ENCODE assay signal across 28 cellular contexts in the genomic region with DNA sequence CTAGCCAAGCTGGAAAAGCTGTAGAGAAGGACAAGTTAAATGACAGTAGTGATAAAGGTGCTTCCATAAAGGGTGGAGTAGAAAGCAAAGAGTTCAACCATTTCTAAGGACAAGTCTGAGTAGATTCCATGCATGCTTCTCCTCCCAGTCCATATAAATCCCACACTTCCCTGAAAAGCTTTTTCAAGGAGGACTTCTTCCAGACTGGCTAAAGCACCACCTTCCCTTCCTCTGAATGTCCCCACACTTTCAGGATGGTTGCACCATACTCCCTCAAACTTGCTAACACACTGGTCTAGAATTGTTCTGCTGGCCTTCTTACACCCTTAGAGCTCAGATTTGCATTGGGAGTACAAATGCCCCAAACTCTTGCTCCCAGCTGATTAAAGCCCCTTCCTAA. TPM values are rescaled to one million over a fixed set of nuclear protein-coding genes. Genes with fewer than 3 reads are reported as not detected.
DNase-seq lines count a peak whose midpoint lies in the region; FAIRE-seq and TF ChIP-seq lines count a peak whose summit lies in the region.
"Had no signal": no experiment of that assay in that cellular context is flagged by ENCODE, and none has a peak within 500 bp of the region (broad histone marks: within the 10 kb centered on the region; RNA-seq: fewer than 3 reads in every experiment).

No MANE protein-coding gene starts in this region.

- H3K4me1 Mint-ChIP-seq in astrocyte (ENCODE audit: low read depth, unreplicated experiment): peaks cover 49% of the 10 kb centered on the region
- H3K4me1 Mint-ChIP-seq: activated CD8-positive, alpha-beta memory T cell treated with anti-CD3 and anti-CD28 coated beads, Interleukin-2, amount 10 ng/mL, durations not matched to agents 7 days and 5 days; activated naive CD8-positive, alpha-beta T cell treated with anti-CD3 and anti-CD28 coated beads, Interleukin-2, amount 50 U/mL, for 24 hours; CD14-positive monocyte; T-helper 17 cell had no signal

- H3K4me2 ChIP-seq in astrocyte (ENCODE audit: low read length): peak overlapping the region; percentile 59
- H3K4me2 ChIP-seq: KMS-11 had no signal

- H3K27ac ChIP-seq in astrocyte (ENCODE audit: low read depth, low read length) (peak overlapping the region; percentile 92), subcutaneous abdominal adipose tissue (ENCODE audit: low read depth, low read length) (peak overlapping the region; percentile 47)
- H3K27ac ChIP-seq: body of pancreas, dorsolateral prefrontal cortex, KMS-11, upper lobe of left lung had no signal

- no peaks in the 10 kb centered on the region for H3K27me3 Mint-ChIP-seq in astrocyte (ENCODE audit: low read depth, unreplicated experiment)
- H3K27me3 Mint-ChIP-seq: activated naive CD8-positive, alpha-beta T cell treated with anti-CD3 and anti-CD28 coated beads, Interleukin-2, amount 50 U/mL, for 24 hours; progenitor cell of endocrine pancreas had no signal

- peaks cover 33% of the 10 kb centered on the region for H3K36me3 Mint-ChIP-seq in astrocyte (ENCODE audit: low read depth, unreplicated experiment)
- H3K36me3 Mint-ChIP-seq: activated CD8-positive, alpha-beta memory T cell treated with anti-CD3 and anti-CD28 coated beads, Interleukin-2, amount 10 ng/mL, durations not matched to agents 7 days and 5 days; CD14-positive monocyte had no signal

- peaks cover 15% of the 10 kb centered on the region for H4K20me1 ChIP-seq in astrocyte (ENCODE audit: insufficient read depth, low read length)

- FAIRE-seq in astrocyte (lab: Jason Lieb, UNC): no peak
- FAIRE-seq: endometrium, HTR-8/SVneo had no signal

- DNase-seq in HCEC 1CT: peak; percentile 25
- DNase-seq in astrocyte (ENCODE audit: low read depth): no peak
- peak; percentile 44 for DNase-seq in fibroblast of villous mesenchyme (ENCODE audit: low read depth)
- no peak for DNase-seq in stimulated activated CD4-positive, alpha-beta T cell treated with anti-CD3 and anti-CD28 coated beads, Interleukin-4, amount 100 ng/mL, for 1 hour
- DNase-seq in activated T-cell treated with anti-CD3 and anti-CD28 coated beads, Interleukin-2, amount 50 U/mL, for 1 hour: no peak
- no peak for DNase-seq in activated gamma-delta T cell (lab: John Stamatoyannopoulos, UW)
- DNase-seq: activated CD4-positive, alpha-beta T cell treated with anti-CD3 and anti-CD28 coated beads, Interleukin-2, amount 50 U/mL, for 4 hours; activated CD8-positive, alpha-beta memory T cell treated with anti-CD3 and anti-CD28 coated beads, Interleukin-2, amount 10 ng/mL, durations not matched to agents 7 days and 5 days; activated naive CD4-positive, alpha-beta T cell; activated naive CD8-positive, alpha-beta T cell treated with anti-CD3 and anti-CD28 coated beads, Interleukin-2, amount 50 U/mL, for 24 hours; activated T-cell treated with anti-CD3 and anti-CD28 coated beads, Interleukin-2, amount 50 U/mL, for 48 hours; body of pancreas; DMS79 treated with DMSO at 0.1 percent for 48 hours; dorsolateral prefrontal cortex; glutamatergic neuron; MM.1S; NCI-H2029; NCI-H524 treated with DMSO at 0.1 percent for 48 hours; stimulated activated CD4-positive, alpha-beta T cell treated with anti-CD3 and anti-CD28 coated beads, Interleukin-4, amount 100 ng/mL, for 4 hours; T-helper 17 cell; upper lobe of left lung had no signal

- no peak overlapping the region for H2AFZ ChIP-seq in astrocyte (ENCODE audit: low read depth, low read length)

- peak overlapping the region; percentile 80 for H3K27ac Mint-ChIP-seq in astrocyte (ENCODE audit: unreplicated experiment)
- H3K27ac Mint-ChIP-seq: activated CD8-positive, alpha-beta memory T cell treated with anti-CD3 and anti-CD28 coated beads, Interleukin-2, amount 10 ng/mL, durations not matched to agents 7 days and 5 days; activated naive CD8-positive, alpha-beta T cell treated with anti-CD3 and anti-CD28 coated beads, Interleukin-2, amount 50 U/mL, for 24 hours; CD14-positive monocyte; mesothelial cell of epicardium; progenitor cell of endocrine pancreas; T-helper 17 cell had no signal

- TF ChIP-seq CTCF in astrocyte (IDR thresholded peaks at IDR 0.05; ENCODE audit: insufficient read depth, low read depth, low read length) (no peak), fibroblast of villous mesenchyme (IDR thresholded peaks at IDR 0.05; ENCODE audit: insufficient read depth, low read depth, low read length) (no peak)

- peaks cover 54% of the 10 kb centered on the region for H3K36me3 ChIP-seq in astrocyte (ENCODE audit: insufficient read depth, low read length)
- peaks cover 17 to 36% (median 25%) of the 10 kb centered on the region in 5 donors for H3K36me3 ChIP-seq in subcutaneous abdominal adipose tissue (ENCODE audit: control insufficient read depth in 5 of 5, insufficient read depth in 5 of 5, low read length in 5 of 5)
- H3K36me3 ChIP-seq: upper lobe of left lung had no signal

- H3K79me2 ChIP-seq in astrocyte (ENCODE audit: insufficient read depth, low read length): peaks cover 93% of the 10 kb centered on the region

- H3K9me3 ChIP-seq in astrocyte (ENCODE audit: insufficient read depth, low read depth, low read length): no peaks in the 10 kb centered on the region
- no peaks in the 10 kb centered on the region for H3K9me3 ChIP-seq in subcutaneous abdominal adipose tissue (ENCODE audit: control insufficient read depth in 5 of 5, low read length in 5 of 5)
- H3K9me3 ChIP-seq: body of pancreas, upper lobe of left lung had no signal

- H3K27me3 ChIP-seq in astrocyte (ENCODE audit: insufficient read depth, low read length) (no peaks in the 10 kb centered on the region), subcutaneous abdominal adipose tissue (ENCODE audit: control insufficient read depth in 5 of 5, insufficient read depth in 4 of 5, low read length in 5 of 5) (no peaks in the 10 kb centered on the region)
- H3K27me3 ChIP-seq: body of pancreas, dorsolateral prefrontal cortex, upper lobe of left lung had no signal

- peaks cover 1% of the 10 kb centered on the region for H3K9me3 Mint-ChIP-seq in astrocyte (ENCODE audit: unreplicated experiment)
- H3K9me3 Mint-ChIP-seq: activated naive CD8-positive, alpha-beta T cell treated with anti-CD3 and anti-CD28 coated beads, Interleukin-2, amount 50 U/mL, for 24 hours had no signal

- no peak overlapping the region for H3K4me3 ChIP-seq in astrocyte (ENCODE audit: insufficient read depth, low read depth, low read length)
- H3K4me3 ChIP-seq in fibroblast of villous mesenchyme (ENCODE audit: low read depth, low read length): no peak overlapping the region
- H3K4me3 ChIP-seq in subcutaneous abdominal adipose tissue (ENCODE audit: low read depth in 1 of 5, low read length in 5 of 5): no peak overlapping the region
- H3K4me3 ChIP-seq: body of pancreas, dorsolateral prefrontal cortex, upper lobe of left lung had no signal

- H3K4me1 ChIP-seq in astrocyte (ENCODE audit: insufficient read depth, low read length) (peaks cover 37% of the 10 kb centered on the region), subcutaneous abdominal adipose tissue (ENCODE audit: control insufficient read depth in 5 of 5, insufficient read depth in 5 of 5, low read length in 5 of 5) (peaks cover 4 to 34% (median 18%) of the 10 kb centered on the region in 5 donors)
- H3K4me1 ChIP-seq: body of pancreas had no signal

- H3K9ac ChIP-seq in astrocyte (ENCODE audit: low read length) (peak overlapping the region; percentile 65), subcutaneous abdominal adipose tissue (ENCODE audit: low read length in 5 of 5) (no peak overlapping the region)
- H3K9ac ChIP-seq: KMS-11 had no signal

- H3K4me3 Mint-ChIP-seq in astrocyte (ENCODE audit: unreplicated experiment): no peak overlapping the region
- H3K4me3 Mint-ChIP-seq: activated CD8-positive, alpha-beta memory T cell treated with anti-CD3 and anti-CD28 coated beads, Interleukin-2, amount 10 ng/mL, durations not matched to agents 7 days and 5 days; activated naive CD8-positive, alpha-beta T cell treated with anti-CD3 and anti-CD28 coated beads, Interleukin-2, amount 50 U/mL, for 24 hours; CD14-positive monocyte; mesothelial cell of epicardium; T-helper 17 cell had no signal

RNA-seq across cellular contexts. Expression of a gene that starts 40.9 kb away (rescaled TPM):
- total RNA-seq in astrocyte (210 and 298 TPM in 2 replicates), fibroblast of villous mesenchyme (333 and 621 TPM in 2 replicates)

Comparison
In these comparisons a context has a peak if more than half of its experiments do, and no peak if none do; other contexts are left out.
1. DNase-seq: peak in HCEC 1CT (single experiment) and fibroblast of villous mesenchyme (single experiment); none in astrocyte (single experiment), stimulated activated CD4-positive, alpha-beta T cell treated with anti-CD3 and anti-CD28 coated beads, Interleukin-4, amount 100 ng/mL, for 1 hour (single experiment), activated T-cell treated with anti-CD3 and anti-CD28 coated beads, Interleukin-2, amount 50 U/mL, for 1 hour (single experiment) and activated gamma-delta T cell (single experiment).